ENCODE assay signal across 15 cellular contexts in the genomic region with DNA sequence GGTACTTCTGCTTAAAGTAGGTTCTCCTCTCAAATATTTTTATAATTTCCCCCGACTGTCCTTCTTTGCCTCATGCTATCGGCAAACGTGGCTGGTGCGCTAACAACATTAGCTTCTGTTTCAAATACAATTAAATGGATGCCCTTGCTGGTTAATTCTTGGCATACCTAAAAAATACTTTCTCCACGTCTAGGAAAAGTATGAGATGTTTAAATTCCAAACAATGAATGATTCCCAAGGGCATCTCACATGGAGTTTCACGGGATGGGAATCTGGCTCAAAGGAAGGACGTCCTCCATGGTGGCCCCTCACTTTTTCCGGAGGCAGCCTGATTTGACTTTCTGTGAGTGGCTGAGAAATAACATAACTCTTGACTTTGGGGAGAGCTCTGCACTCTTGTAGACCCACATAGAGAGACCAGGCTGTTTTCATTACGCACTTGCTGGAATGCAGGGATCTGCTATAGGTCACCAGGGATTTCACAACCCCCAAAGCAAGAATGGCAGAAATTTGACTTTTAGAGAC.
"Had no signal": no experiment of that assay in that cellular context is flagged by ENCODE, and none has a peak within 500 bp of the region (broad histone marks: within the 10 kb centered on the region; RNA-seq: fewer than 3 reads in every experiment).

No MANE protein-coding gene starts in this region.

- H3K9me3 ChIP-seq: esophagus squamous epithelium, pancreas, suprapubic skin, upper lobe of left lung had no signal

- ATAC-seq: activated T-helper 17 cell treated with anti-CD3 and anti-CD28 coated beads, Interleukin-2, amount 50 U/mL, for 72 hours; pancreas had no signal

- H3K4me1 Mint-ChIP-seq: activated T-helper 17 cell treated with anti-CD3 and anti-CD28 coated beads, Interleukin-2, amount 50 U/mL, for 72 hours had no signal

- H3K4me1 ChIP-seq: esophagus squamous epithelium, pancreas, suprapubic skin, upper lobe of left lung had no signal

- H3K4me3 ChIP-seq: cardiac muscle cell, esophagus squamous epithelium, pancreas, suprapubic skin, upper lobe of left lung had no signal

- H3K27me3 ChIP-seq: cardiac muscle cell, esophagus squamous epithelium, pancreas, suprapubic skin, upper lobe of left lung had no signal

- H3K27ac ChIP-seq: cardiac muscle cell, esophagus squamous epithelium, pancreas, suprapubic skin, upper lobe of left lung, VCaP had no signal

- H3K36me3 ChIP-seq: cardiac muscle cell, esophagus squamous epithelium, pancreas, suprapubic skin, upper lobe of left lung had no signal

- H3K27ac Mint-ChIP-seq: activated T-helper 17 cell treated with anti-CD3 and anti-CD28 coated beads, Interleukin-2, amount 50 U/mL, for 72 hours; stimulated activated naive CD8-positive, alpha-beta T cell treated with anti-CD3 and anti-CD28 coated beads, Interleukin-15, Interleukin-2, amounts not matched to agents 100 ng/mL and 50 ng/mL, for 24 hours; T-helper 1 cell treated with Interleukin-12 subunit alpha and Interleukin-12 subunit beta and Interleukin-4 antibody, amounts not matched to agents 30 μg/mL and 1 μg/mL, for 36 hours had no signal

- DNase-seq: activated CD4-positive, alpha-beta T cell treated with anti-CD3 and anti-CD28 coated beads for 1 hour; activated CD4-positive, alpha-beta T cell treated with anti-CD3 and anti-CD28 coated beads, Interleukin-2, amount 50 U/mL, for 48 hours; activated naive CD4-positive, alpha-beta T cell treated with Interleukin-2 at 50 U/mL for 16 hours; effector CD4-positive, alpha-beta T cell; esophagus squamous epithelium; glutamatergic neuron; pancreas; small intestine; upper lobe of left lung had no signal

- H3K4me3 Mint-ChIP-seq: activated T-helper 17 cell treated with anti-CD3 and anti-CD28 coated beads, Interleukin-2, amount 50 U/mL, for 72 hours; stimulated activated naive CD8-positive, alpha-beta T cell treated with anti-CD3 and anti-CD28 coated beads, Interleukin-15, Interleukin-2, amounts not matched to agents 100 ng/mL and 50 ng/mL, for 24 hours; T-helper 1 cell treated with Interleukin-12 subunit alpha and Interleukin-12 subunit beta and Interleukin-4 antibody, amounts not matched to agents 30 μg/mL and 1 μg/mL, for 36 hours had no signal
